18 cellular contexts compared by ENCODE assay signal in genomic region chr10:125012851-125013528, GRCh38.
A peak's percentile ranks its signal among the peaks of the same experiment; 100 is the strongest.
DNase-seq lines count a peak whose midpoint lies in the region; ATAC-seq and TF ChIP-seq lines count a peak whose summit lies in the region.
"Had no signal": no experiment of that assay in that cellular context is flagged by ENCODE, and none has a peak within 500 bp of the region (broad histone marks: within the 10 kb centered on the region; RNA-seq: fewer than 3 reads in every experiment).

No MANE protein-coding gene starts in this region.

- H3K4me1 ChIP-seq in esophagus squamous epithelium, result peaks cover 16 to 95% (median 63%) of the 10 kb centered on the region in 3 donors
- peaks cover 90% of the 10 kb centered on the region for H3K4me1 ChIP-seq in testis

- CTCF ChIA-PET in RWPE1 (lab: Yijun Ruan, JAX), result interaction anchor here (0.6 to 0.7 kb wide), 2 partner anchors 14 to 33 kb away, joined by 3 read pairs; no protein-coding TSS in a partner anchor

- H3K36me3 ChIP-seq in esophagus squamous epithelium (peaks cover 0 to 48% (median 7%) of the 10 kb centered on the region in 3 donors), testis (ENCODE audit: low read depth, missing control alignments) (no peaks in the 10 kb centered on the region)

- TF ChIP-seq POLR2A in esophagus squamous epithelium (IDR thresholded peaks at IDR 0.05), result no peak
- TF ChIP-seq POLR2A in testis (IDR thresholded peaks at IDR 0.05), result no peak

- no peak for ATAC-seq in HG02973 (IDR thresholded peaks at IDR 0.05; ENCODE audit: unreplicated experiment)
- ATAC-seq: activated T-cell treated with anti-CD3 and anti-CD28 coated beads, Interleukin-2, amount 50 U/mL, for 72 hours; naive thymus-derived CD4-positive, alpha-beta T cell; stimulated activated memory B cell treated with anti-CD40 and anti-IgM and Interleukin-4, amounts not matched to agents 10 μg/mL and 1 μg/mL and 100 μg/mL, for 72 hours had no signal

- POLR2A ChIA-PET in RWPE1 (lab: Yijun Ruan, JAX; ENCODE audit: low non-redundant PET), result no interaction called here

- H3K9me3 ChIP-seq in esophagus squamous epithelium, result no peaks in the 10 kb centered on the region
- H3K9me3 ChIP-seq in testis, result no peaks in the 10 kb centered on the region

- TF ChIP-seq CTCF in RWPE1 (conservative IDR thresholded peaks at IDR 0.05; ENCODE audit: low read depth), result no peak
- no peak for TF ChIP-seq CTCF in esophagus squamous epithelium (IDR thresholded peaks at IDR 0.05)
- no peak for TF ChIP-seq CTCF in testis (IDR thresholded peaks at IDR 0.05)

- intact Hi-C loops in esophagus squamous epithelium (cut with DNase I) (no loop called here), testis (cut with DNase I; ENCODE audit: low total_unique reads) (no loop called here)

- H3K4me3 ChIP-seq in esophagus squamous epithelium (no peak overlapping the region), testis (no peak overlapping the region)
- H3K4me3 ChIP-seq: skin epidermis had no signal

- H3K27ac ChIP-seq in RWPE1 (peak overlapping the region; percentile 36; the same call in 1 of the 2 replicates), esophagus squamous epithelium (peak overlapping the region in 3 of 4 donors; percentile 64 to 73 (median 71)), testis (peak overlapping the region; percentile 72 to 90)
- H3K27ac ChIP-seq: foreskin keratinocyte had no signal

- no peak for DNase-seq in RWPE1 (ENCODE audit: low spot score)
- DNase-seq in esophagus squamous epithelium (lab: John Stamatoyannopoulos, UW), result no peak
- peak; percentile 73 for DNase-seq in myocyte (ENCODE audit: low read depth)
- no peak for DNase-seq in testis
- DNase-seq in occipital lobe (lab: John Stamatoyannopoulos, UW), result no peak
- no peak for DNase-seq in AG08396 (ENCODE audit: low spot score)
- DNase-seq: activated CD4-positive, alpha-beta T cell treated with anti-CD3 and anti-CD28 coated beads for 48 hours; activated T-cell treated with anti-CD3 and anti-CD28 coated beads, Interleukin-2, amount 50 U/mL, for 72 hours; CD8-positive, alpha-beta memory T cell; DMS79; foreskin keratinocyte; HFFc6; islet precursor cell; naive thymus-derived CD4-positive, alpha-beta T cell; NCI-H187 had no signal

- no peaks in the 10 kb centered on the region for H3K27me3 ChIP-seq in esophagus squamous epithelium
- no peaks in the 10 kb centered on the region for H3K27me3 ChIP-seq in testis
- H3K27me3 ChIP-seq: foreskin keratinocyte had no signal

- WGBS in esophagus squamous epithelium, 2 donors, result 72 to 95% methylated on average over 6 to 9 of the region's 15 CpGs
- 92 to 95% methylated on average over 15 of the region's 15 CpGs for WGBS in testis, 2 donors
